17 cellular contexts compared by ENCODE assay signal in the genomic region with DNA sequence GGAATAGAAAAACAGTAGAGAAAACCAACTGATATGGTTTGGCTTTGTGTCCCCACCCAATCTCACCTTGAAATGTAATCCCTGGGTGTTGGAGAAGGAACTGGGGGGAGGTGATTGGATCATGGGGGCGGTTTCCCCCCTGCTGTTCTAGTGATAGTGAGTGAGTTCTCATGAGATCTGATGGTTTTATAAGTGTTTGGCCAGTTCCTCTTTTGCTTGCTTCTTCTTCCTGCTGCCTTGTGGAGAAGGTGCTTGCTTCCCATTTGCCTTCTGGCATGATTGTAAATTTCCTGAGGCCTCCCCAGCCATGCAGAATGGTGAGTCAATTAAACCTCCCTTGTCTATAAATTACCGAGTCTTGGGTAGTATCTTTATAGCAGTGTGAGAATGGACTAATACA. TPM values are rescaled to one million over a fixed set of nuclear protein-coding genes. Genes with fewer than 3 reads are reported as not detected.
"Had no signal": no experiment of that assay in that cellular context is flagged by ENCODE, and none has a peak within 500 bp of the region (broad histone marks: within the 10 kb centered on the region; RNA-seq: fewer than 3 reads in every experiment).

No MANE protein-coding gene starts in this region.

- H3K4me3 Mint-ChIP-seq: activated naive CD8-positive, alpha-beta T cell treated with anti-CD3 and anti-CD28 coated beads for 36 hours; activated T-cell treated with anti-CD3 and anti-CD28 coated beads, Interleukin-2, amount 50 U/mL, for 4 hours; naive thymus-derived CD4-positive, alpha-beta T cell had no signal

- ATAC-seq: activated T-cell treated with anti-CD3 and anti-CD28 coated beads, Interleukin-2, amount 50 U/mL, for 4 hours; esophagus mucosa; naive thymus-derived CD4-positive, alpha-beta T cell had no signal

- H3K9me3 ChIP-seq: neutrophil, right atrium auricular region, vagina had no signal

- H3K27ac Mint-ChIP-seq: activated naive CD8-positive, alpha-beta T cell treated with anti-CD3 and anti-CD28 coated beads for 36 hours; naive thymus-derived CD4-positive, alpha-beta T cell had no signal

- FAIRE-seq: small intestine had no signal

- H3K27me3 ChIP-seq: brain microvascular endothelial cell, neutrophil, right atrium auricular region, vagina had no signal

- H3K9me3 Mint-ChIP-seq: activated naive CD8-positive, alpha-beta T cell treated with anti-CD3 and anti-CD28 coated beads for 36 hours; activated T-cell treated with anti-CD3 and anti-CD28 coated beads, Interleukin-2, amount 50 U/mL, for 4 hours; naive thymus-derived CD4-positive, alpha-beta T cell had no signal

- DNase-seq: activated CD4-positive, alpha-beta T cell treated with anti-CD3 and anti-CD28 coated beads, Interleukin-2, amount 50 U/mL, for 4 hours; activated CD4-positive, CD25-positive, alpha-beta regulatory T cell treated with anti-CD3 and anti-CD28 coated beads, Interleukin-2, amount 50 U/mL, for 72 hours; activated effector memory CD4-positive, alpha-beta T cell treated with anti-CD3 and anti-CD28 coated beads, Interleukin-2, amount 50 U/mL, for 16 hours; activated naive CD8-positive, alpha-beta T cell treated with anti-CD3 and anti-CD28 coated beads for 36 hours; activated T-cell treated with anti-CD3 and anti-CD28 coated beads, Interleukin-2, amount 50 U/mL, for 4 hours; brain microvascular endothelial cell; cerebellar nuclear complex; hypothalamus; naive thymus-derived CD4-positive, alpha-beta T cell; posterior cingulate gyrus; small intestine had no signal

- H3K36me3 Mint-ChIP-seq: activated naive CD8-positive, alpha-beta T cell treated with anti-CD3 and anti-CD28 coated beads for 36 hours; naive thymus-derived CD4-positive, alpha-beta T cell had no signal

- H3K27me3 Mint-ChIP-seq: activated naive CD8-positive, alpha-beta T cell treated with anti-CD3 and anti-CD28 coated beads for 36 hours had no signal

- H3K4me3 ChIP-seq: right atrium auricular region, vagina had no signal

- H3K4me1 ChIP-seq: right atrium auricular region had no signal

- H3K36me3 ChIP-seq: brain microvascular endothelial cell, neutrophil, right atrium auricular region, vagina had no signal

- H3K27ac ChIP-seq: brain microvascular endothelial cell, neutrophil, right atrium auricular region, vagina had no signal

RNA-seq across cellular contexts. Expression of a gene that starts 48.4 kb away (rescaled TPM):
- total RNA-seq: dermis microvascular lymphatic vessel endothelial cell, fibroblast of villous mesenchyme had no signal
